1 cellular context compared by ENCODE assay signal in the genomic region with DNA sequence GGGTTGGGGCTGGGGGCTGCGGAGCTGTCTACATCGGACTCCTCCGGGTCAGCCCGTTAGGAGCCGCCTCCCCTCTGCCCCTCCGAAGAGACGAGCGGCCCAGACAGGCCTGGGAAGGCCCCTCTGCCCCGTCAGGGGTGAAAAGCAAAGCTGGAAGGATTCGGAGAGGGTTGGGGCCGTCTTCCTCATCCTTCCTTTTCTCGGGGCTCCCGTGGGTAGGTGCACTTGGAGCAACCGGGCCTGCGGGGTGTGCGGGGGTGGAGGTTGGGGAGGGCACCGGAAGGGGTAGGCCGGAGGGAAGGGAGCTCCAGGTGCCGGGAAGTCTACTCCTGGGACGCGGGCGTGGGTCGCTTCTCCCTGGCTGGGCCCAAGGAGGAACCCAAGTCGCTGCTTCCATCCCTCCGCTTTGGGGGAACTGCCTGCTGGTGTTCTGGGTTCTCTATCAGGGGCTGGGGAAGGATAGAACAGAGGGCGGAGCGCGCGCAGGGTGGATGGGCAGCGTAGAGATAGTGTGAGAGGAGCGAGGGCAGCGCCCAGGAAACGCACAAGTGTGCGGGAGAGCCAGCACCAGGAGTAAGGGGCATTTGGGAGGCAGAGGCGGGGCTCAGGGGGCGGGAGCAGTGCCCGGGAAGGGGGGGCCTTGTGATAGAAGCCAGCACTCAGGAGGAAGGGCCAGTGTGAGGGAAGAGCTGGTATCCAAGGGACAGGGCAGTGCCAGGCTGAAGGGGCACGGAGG.
TF ChIP-seq lines count a peak whose summit lies in the region.

No MANE protein-coding gene starts in this region.

TF ChIP-seq in A549, 52 proteins besides CTCF, POLR2A, EP300 and RAD21 (continued from another document):
- no peak for TF ChIP-seq REST (IDR thresholded peaks at IDR 0.05)
- no peak for TF ChIP-seq HDAC2 (IDR thresholded peaks at IDR 0.05)
